13 cellular contexts compared by ENCODE assay signal in the genomic region with DNA sequence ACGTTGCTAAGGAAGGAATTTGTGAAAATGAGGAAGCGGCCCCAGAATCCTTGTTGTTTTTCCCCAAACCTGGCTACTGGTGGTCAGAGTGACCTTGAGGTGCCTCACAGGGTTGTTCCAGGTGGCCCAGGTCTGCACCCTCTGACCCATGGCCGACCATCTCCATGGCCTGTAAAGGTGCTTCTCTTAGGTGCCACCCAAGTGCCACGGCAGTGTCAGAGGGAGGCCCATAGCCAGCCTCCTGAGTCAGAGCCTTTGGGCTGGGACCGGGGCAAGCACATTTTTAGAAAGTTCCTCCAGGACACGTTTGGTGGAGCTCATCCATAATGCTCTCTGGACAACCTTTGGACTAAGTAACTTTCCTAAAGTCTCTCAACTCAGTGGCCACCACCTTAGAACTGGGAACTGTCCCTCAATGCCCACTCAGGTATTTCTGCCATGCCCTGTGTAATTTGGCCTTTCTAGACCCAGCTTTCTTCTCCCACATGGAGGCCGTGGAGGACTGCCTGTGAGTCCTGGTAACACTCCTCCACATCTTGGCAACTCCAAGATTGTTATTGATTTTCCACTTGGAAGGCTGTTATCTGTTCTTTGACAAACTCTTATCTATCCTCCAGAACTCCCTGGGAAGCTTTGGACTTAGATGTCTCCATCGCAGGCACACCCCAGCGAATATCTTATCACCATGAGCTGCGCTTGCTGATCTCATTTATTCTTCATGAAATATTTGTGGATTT.
A peak's percentile ranks its signal among the peaks of the same experiment; 100 is the strongest.
DNase-seq lines count a peak whose midpoint lies in the region; ATAC-seq, FAIRE-seq and TF ChIP-seq lines count a peak whose summit lies in the region.
"Had no signal": no experiment of that assay in that cellular context is flagged by ENCODE, and none has a peak within 500 bp of the region (broad histone marks: within the 10 kb centered on the region; RNA-seq: fewer than 3 reads in every experiment).

No MANE protein-coding gene starts in this region.

- H3K36me3 Mint-ChIP-seq in CD14-positive monocyte, result no peaks in the 10 kb centered on the region
- H3K36me3 Mint-ChIP-seq: activated naive CD8-positive, alpha-beta T cell treated with anti-CD3 and anti-CD28 coated beads, Interleukin-2, amount 10 ng/mL, durations not matched to agents 7 days and 5 days; CD4-positive, alpha-beta memory T cell; neural progenitor cell had no signal

- H3K27me3 ChIP-seq in lower lobe of right lung (ENCODE audit: low read depth), result no peaks in the 10 kb centered on the region
- no peaks in the 10 kb centered on the region for H3K27me3 ChIP-seq in stomach smooth muscle (ENCODE audit: control insufficient read depth in 1 of 2, insufficient read depth in 2 of 2, low read length in 2 of 2)
- H3K27me3 ChIP-seq: neural progenitor cell had no signal

- intact Hi-C loops in lower lobe of right lung (cut with DNase I), result no loop called here
- intact Hi-C loops in CD14-positive monocyte (cut with micrococcal nuclease), result no loop called here

- peak overlapping the region; percentile 26 for H3K27ac ChIP-seq in cingulate gyrus (ENCODE audit: low read depth, low read length)
- H3K27ac ChIP-seq in lower lobe of right lung, result peak overlapping the region; percentile 60
- H3K27ac ChIP-seq in stomach smooth muscle (ENCODE audit: low read length), result peak overlapping the region; percentile 73
- H3K27ac ChIP-seq: neural progenitor cell had no signal

- H3K4me1 ChIP-seq in lower lobe of right lung (peaks cover 11% of the 10 kb centered on the region), stomach smooth muscle (ENCODE audit: control insufficient read depth, insufficient read depth, low read length) (peaks cover 15% of the 10 kb centered on the region)
- H3K4me1 ChIP-seq: neural progenitor cell had no signal

- H3K9me3 ChIP-seq in lower lobe of right lung (no peaks in the 10 kb centered on the region), stomach smooth muscle (ENCODE audit: control insufficient read depth in 2 of 2, low read length in 2 of 2) (no peaks in the 10 kb centered on the region)

- no peak overlapping the region for H3K4me3 Mint-ChIP-seq in CD14-positive monocyte
- H3K4me3 Mint-ChIP-seq: activated naive CD8-positive, alpha-beta T cell treated with anti-CD3 and anti-CD28 coated beads, Interleukin-2, amount 10 ng/mL, durations not matched to agents 7 days and 5 days; neural progenitor cell had no signal

- H3K36me3 ChIP-seq in lower lobe of right lung (no peaks in the 10 kb centered on the region), stomach smooth muscle (ENCODE audit: control insufficient read depth in 2 of 2, insufficient read depth in 2 of 2, low read length in 2 of 2) (no peaks in the 10 kb centered on the region)
- H3K36me3 ChIP-seq: neural progenitor cell had no signal

- DNase-seq in RCC 7860 (ENCODE audit: low spot score), result peak; percentile 14
- DNase-seq in lower lobe of right lung, result no peak
- no peak for DNase-seq in A172 (ENCODE audit: low spot score)
- no peak for DNase-seq in ecto neural progenitor cell (ENCODE audit: low spot score)
- DNase-seq in inferior parietal cortex (ENCODE audit: extremely low spot score), result no peak
- DNase-seq in CD14-positive monocyte (ENCODE audit: low spot score), result no peak
- DNase-seq: activated naive CD8-positive, alpha-beta T cell treated with anti-CD3 and anti-CD28 coated beads, Interleukin-2, amount 10 ng/mL, durations not matched to agents 7 days and 5 days had no signal

- no peak for ATAC-seq in lower lobe of right lung
- ATAC-seq: HepG2 had no signal

- H3K27ac Mint-ChIP-seq in CD14-positive monocyte, result peak overlapping the region in 1 of 7 donors; percentile 56
- H3K27ac Mint-ChIP-seq: activated naive CD8-positive, alpha-beta T cell treated with anti-CD3 and anti-CD28 coated beads, Interleukin-2, amount 10 ng/mL, durations not matched to agents 7 days and 5 days; CD4-positive, alpha-beta memory T cell; neural progenitor cell; stimulated activated naive CD8-positive, alpha-beta T cell treated with anti-CD3 and anti-CD28 coated beads, Interleukin-15, amount 100 ng/mL, for 72 hours had no signal

- peak overlapping the region in 1 of 2 donors; percentile 71 for H3K9ac ChIP-seq in stomach smooth muscle (ENCODE audit: low read length in 2 of 2)
- H3K9ac ChIP-seq: neural progenitor cell had no signal

- FAIRE-seq in RCC 7860 (lab: Jason Lieb, UNC), result no peak
- FAIRE-seq: HepG2 had no signal

- TF ChIP-seq CTCF in lower lobe of right lung (IDR thresholded peaks at IDR 0.05) (no peak), CD14-positive monocyte (IDR thresholded peaks at IDR 0.05) (no peak)

- H3K4me1 Mint-ChIP-seq in CD14-positive monocyte, result peaks cover 5% of the 10 kb centered on the region
- H3K4me1 Mint-ChIP-seq: activated naive CD8-positive, alpha-beta T cell treated with anti-CD3 and anti-CD28 coated beads, Interleukin-2, amount 10 ng/mL, durations not matched to agents 7 days and 5 days; neural progenitor cell had no signal

- H3K4me3 ChIP-seq in lower lobe of right lung (peak overlapping the region; percentile 45), stomach smooth muscle (ENCODE audit: low read length in 2 of 2) (peak overlapping the region; percentile 52 to 78)
- H3K4me3 ChIP-seq: neural progenitor cell had no signal

- H3K27me3 Mint-ChIP-seq in CD14-positive monocyte (ENCODE audit: low read depth in 3 of 3), result peaks cover 24 to 36% (median 30%) of the 10 kb centered on the region in 3 donors

- H3K9me3 Mint-ChIP-seq in CD14-positive monocyte, result peaks cover 0 to 2% (median 0%) of the 10 kb centered on the region in 7 donors
- H3K9me3 Mint-ChIP-seq: activated naive CD8-positive, alpha-beta T cell treated with anti-CD3 and anti-CD28 coated beads, Interleukin-2, amount 10 ng/mL, durations not matched to agents 7 days and 5 days; CD4-positive, alpha-beta memory T cell; neural progenitor cell; stimulated activated naive CD8-positive, alpha-beta T cell treated with anti-CD3 and anti-CD28 coated beads, Interleukin-15, amount 100 ng/mL, for 72 hours had no signal
